Comparison of ENCODE assay signal across 8 cellular contexts in genomic region chr3:39260957-39261356, GRCh38. TPM values are rescaled to one million over a fixed set of nuclear protein-coding genes. Genes with fewer than 3 reads are reported as not detected.
DNase-seq lines count a peak whose midpoint lies in the region; ATAC-seq and TF ChIP-seq lines count a peak whose summit lies in the region.

No MANE protein-coding gene starts in this region.

- H3K27ac Mint-ChIP-seq in endodermal cell (no peak overlapping the region), mesothelial cell of epicardium (no peak overlapping the region)

- no peak overlapping the region for H3K4me3 Mint-ChIP-seq in endodermal cell
- H3K4me3 Mint-ChIP-seq in mesothelial cell of epicardium, result no peak overlapping the region

- H3K4me1 Mint-ChIP-seq in endodermal cell (no peaks in the 10 kb centered on the region), mesothelial cell of epicardium (no peaks in the 10 kb centered on the region)

- H3K4me3 ChIP-seq in endodermal cell (ENCODE audit: low read length), result no peak overlapping the region

- H3K9me3 ChIP-seq in endodermal cell (ENCODE audit: control insufficient read depth, low read length), result no peaks in the 10 kb centered on the region

- peak; percentile 54 for TF ChIP-seq CTCF in endodermal cell (conservative IDR thresholded peaks at IDR 0.05)
- TF ChIP-seq CTCF in mesothelial cell of epicardium (IDR thresholded peaks at IDR 0.05; ENCODE audit: unreplicated experiment), result peak; percentile 21

- no peaks in the 10 kb centered on the region for H3K4me1 ChIP-seq in endodermal cell (ENCODE audit: control insufficient read depth, insufficient read depth, low read length)

- H3K27me3 Mint-ChIP-seq in endodermal cell (ENCODE audit: insufficient read depth) (peaks cover 9% of the 10 kb centered on the region), mesothelial cell of epicardium (ENCODE audit: low read depth) (peaks cover 67% of the 10 kb centered on the region)

- H3K36me3 Mint-ChIP-seq in endodermal cell (ENCODE audit: low read depth) (no peaks in the 10 kb centered on the region), mesothelial cell of epicardium (no peaks in the 10 kb centered on the region)

- peaks cover 16% of the 10 kb centered on the region for H3K27me3 ChIP-seq in endodermal cell (ENCODE audit: control insufficient read depth, insufficient read depth, low read length, poor library complexity, severe bottlenecking)

- no peak overlapping the region for H3K9ac ChIP-seq in endodermal cell (ENCODE audit: extremely low read depth, low read length, poor library complexity, severe bottlenecking)

- H3K9me3 Mint-ChIP-seq in endodermal cell, result no peaks in the 10 kb centered on the region
- no peaks in the 10 kb centered on the region for H3K9me3 Mint-ChIP-seq in mesothelial cell of epicardium

- ATAC-seq in GM21825 (IDR thresholded peaks at IDR 0.05; ENCODE audit: unreplicated experiment), result peak; percentile 63

- H3K36me3 ChIP-seq in endodermal cell (ENCODE audit: control insufficient read depth, insufficient read depth, low read length), result no peaks in the 10 kb centered on the region

- WGBS in endodermal cell (ENCODE audit: insufficient coverage in 1 of 2, insufficient read length in 1 of 2), 2 experiments, result 62 to 81% methylated on average over 5 to 7 of the region's 7 CpGs

- H3K27ac ChIP-seq in endodermal cell (ENCODE audit: low read depth, low read length), result no peak overlapping the region

- DNase-seq in EH (ENCODE audit: low read depth) (peak; percentile 89), MV-4-11 (lab: John Stamatoyannopoulos, UW) (peak; percentile 98), endodermal cell (no peak), mesothelial cell of epicardium (ENCODE audit: low spot score in 2 of 2, unreplicated experiment in 2 of 2) (no peak), stromal cell of bone marrow (ENCODE audit: low read depth) (peak; percentile 93), NCI-H2107 treated with DMSO at 0.1 percent for 48 hours (lab: John Stamatoyannopoulos, UW; ENCODE audit: unreplicated experiment) (no peak)
- DNase-seq in activated CD4-positive, alpha-beta T cell treated with anti-CD3 and anti-CD28 coated beads for 48 hours, result peak; percentile 58

RNA-seq across cellular contexts. Expression of gene CX3CR1, which starts 18.9 kb away (rescaled TPM):
- total RNA-seq in endodermal cell (not detected), mesothelial cell of epicardium (0.20 to 0.51 TPM (median 0.22 TPM) in 3 replicates)
- not detected for polyA plus RNA-seq in endodermal cell (2013, experiment 1 of 2)
- not detected for polyA plus RNA-seq in endodermal cell (2013, experiment 2 of 2)

Comparison
In these comparisons a context has a peak if more than half of its experiments do, and no peak if none do; other contexts are left out.
1. DNase-seq: peak in EH (single experiment), MV-4-11 (single experiment), activated CD4-positive, alpha-beta T cell treated with anti-CD3 and anti-CD28 coated beads for 48 hours (single experiment) and stromal cell of bone marrow (single experiment); none in endodermal cell (single experiment), mesothelial cell of epicardium (0 of 2) and NCI-H2107 treated with DMSO at 0.1 percent for 48 hours (single experiment).